Comparison of ENCODE assay signal across 14 cellular contexts in the genomic region with DNA sequence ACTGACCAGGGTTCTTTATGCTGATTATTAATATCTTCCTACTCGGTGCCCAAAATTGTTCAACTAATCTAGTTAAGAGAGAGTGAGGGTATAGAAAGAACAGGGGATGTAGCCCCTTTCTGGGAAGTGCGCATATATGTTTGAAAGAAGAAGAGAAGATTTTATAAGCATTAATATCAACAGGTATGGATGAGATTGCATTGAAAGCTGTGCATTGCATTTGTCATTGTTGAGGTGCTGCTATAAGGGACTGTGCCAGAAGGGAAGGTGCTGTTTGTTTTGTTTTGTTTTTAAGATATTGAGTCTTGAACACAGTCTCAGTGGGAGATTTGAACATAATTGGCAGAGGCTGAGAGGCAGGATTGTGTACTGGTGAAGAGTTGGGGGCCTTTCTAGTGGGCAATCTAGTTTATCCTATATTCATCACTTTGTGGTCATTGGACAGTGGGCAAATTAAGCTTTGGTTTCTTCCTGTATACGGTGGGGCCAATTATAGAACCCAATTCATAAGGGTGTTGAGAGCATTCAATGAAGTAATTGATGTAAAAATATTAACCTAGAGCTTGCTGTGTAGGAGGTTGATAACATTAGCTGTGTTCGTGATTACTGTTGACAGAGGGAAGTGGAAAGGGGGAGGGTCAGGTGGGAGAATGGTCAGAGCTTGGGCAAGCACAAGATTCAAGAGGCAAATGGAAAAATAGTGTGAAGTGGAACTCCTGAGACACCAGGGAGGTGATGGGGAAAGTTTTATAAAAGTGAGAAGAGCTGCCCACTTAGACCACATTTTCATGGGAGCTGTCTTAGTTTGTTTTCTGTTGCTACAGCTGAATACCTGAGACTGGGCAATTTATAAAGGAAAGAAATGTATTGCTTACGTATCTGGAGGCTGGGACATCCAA. TPM values are rescaled to one million over a fixed set of nuclear protein-coding genes. Genes with fewer than 3 reads are reported as not detected.
DNase-seq lines count a peak whose midpoint lies in the region; ATAC-seq, FAIRE-seq and TF ChIP-seq lines count a peak whose summit lies in the region.
"Had no signal": no experiment of that assay in that cellular context is flagged by ENCODE, and none has a peak within 500 bp of the region (broad histone marks: within the 10 kb centered on the region; RNA-seq: fewer than 3 reads in every experiment).

No MANE protein-coding gene starts in this region.

- peaks cover 14% of the 10 kb centered on the region for H3K36me3 Mint-ChIP-seq in activated T-cell treated with anti-CD3 and anti-CD28 coated beads, Interleukin-2, amount 50 U/mL, for 4 hours (ENCODE audit: insufficient read depth)
- peaks cover 16 to 18% of the 10 kb centered on the region in 2 donors for H3K36me3 Mint-ChIP-seq in stimulated activated naive B cell treated with anti-CD40 and anti-IgM and Interleukin-4, amounts not matched to agents 10 μg/mL and 1 μg/mL and 100 μg/mL, for 72 hours
- H3K36me3 Mint-ChIP-seq: type B pancreatic cell had no signal

- POLR2A ChIA-PET in GM12878 (lab: Charles Lee), result interaction anchor here (0.7 to 2.6 kb wide), 15 partner anchors 9 to 221 kb away, joined by 3 to 9 read pairs (median 3); a partner anchor contains a TSS

- peak in 1 of 2 donors; percentile 6 for ATAC-seq in activated T-cell treated with anti-CD3 and anti-CD28 coated beads, Interleukin-2, amount 50 U/mL, for 4 hours
- ATAC-seq in GM12878, result peak; percentile 37
- peak; percentile 58 to 63 for ATAC-seq in stimulated activated naive B cell treated with anti-CD40 and anti-IgM and Interleukin-4, amounts not matched to agents 10 μg/mL and 1 μg/mL and 100 μg/mL, for 72 hours (replicated peaks)
- ATAC-seq: gastroesophageal sphincter had no signal

- peak in 1 of 2 experiments; percentile 44; a peak in 1 of 4 replicates for TF ChIP-seq EP300 in GM12878 (IDR thresholded peaks at IDR 0.05; ENCODE audit: borderline replicate concordance in 1 of 2, control insufficient read depth in 1 of 2, low read depth in 2 of 2, low read length in 2 of 2)

- SMC1A ChIA-PET in GM12878 (lab: Charles Lee; ENCODE audit: uncharacterized antibody, unreplicated experiment), result interaction anchor here (0.6 to 5.5 kb wide), 32 partner anchors 8 to 289 kb away, joined by 3 to 56 read pairs (median 4); a partner anchor contains a TSS

- H3K36me3 ChIP-seq in GM12878 (ENCODE audit: control insufficient read depth in 2 of 2, insufficient read depth in 2 of 2, low read length in 1 of 2), result no peaks in the 10 kb centered on the region
- H3K36me3 ChIP-seq: gastroesophageal sphincter had no signal

- FAIRE-seq in HTR-8/SVneo (lab: Jason Lieb, UNC) (peak; percentile 40), GM12878 (lab: Jason Lieb, UNC) (no peak)

- no peaks in the 10 kb centered on the region for H3K9me3 Mint-ChIP-seq in activated T-cell treated with anti-CD3 and anti-CD28 coated beads, Interleukin-2, amount 50 U/mL, for 4 hours
- H3K9me3 Mint-ChIP-seq in stimulated activated naive B cell treated with anti-CD40 and anti-IgM and Interleukin-4, amounts not matched to agents 10 μg/mL and 1 μg/mL and 100 μg/mL, for 72 hours, result peaks cover 3 to 6% of the 10 kb centered on the region in 2 donors
- H3K9me3 Mint-ChIP-seq: type B pancreatic cell had no signal

- peaks cover 62% of the 10 kb centered on the region for H3K4me1 ChIP-seq in GM12878 (ENCODE audit: control insufficient read depth, insufficient read depth, low read length)

- H3K4me1 Mint-ChIP-seq in activated T-cell treated with anti-CD3 and anti-CD28 coated beads, Interleukin-2, amount 50 U/mL, for 4 hours (ENCODE audit: low read depth), result peaks cover 82% of the 10 kb centered on the region
- H3K4me1 Mint-ChIP-seq in stimulated activated naive B cell treated with anti-CD40 and anti-IgM and Interleukin-4, amounts not matched to agents 10 μg/mL and 1 μg/mL and 100 μg/mL, for 72 hours, result peaks cover 59 to 80% of the 10 kb centered on the region in 2 donors

- peak overlapping the region; percentile 95 for H3K4me2 ChIP-seq in GM12878 (ENCODE audit: control insufficient read depth, insufficient read depth)

- peak overlapping the region; percentile 22 for H3K4me3 Mint-ChIP-seq in activated T-cell treated with anti-CD3 and anti-CD28 coated beads, Interleukin-2, amount 50 U/mL, for 4 hours
- H3K4me3 Mint-ChIP-seq in stimulated activated naive B cell treated with anti-CD40 and anti-IgM and Interleukin-4, amounts not matched to agents 10 μg/mL and 1 μg/mL and 100 μg/mL, for 72 hours, result peak overlapping the region; percentile 67 to 68
- H3K4me3 Mint-ChIP-seq: type B pancreatic cell had no signal

- no peak for DNase-seq in activated T-cell treated with anti-CD3 and anti-CD28 coated beads, Interleukin-2, amount 50 U/mL, for 4 hours
- no peak for DNase-seq in activated T-cell treated with anti-CD3 and anti-CD28 coated beads, Interleukin-2, amount 50 U/mL, for 48 hours
- no peak for DNase-seq in HTR-8/SVneo (ENCODE audit: insufficient read length, low spot score)
- DNase-seq in GM12878 (ENCODE audit: low read depth, low spot score), result no peak
- peak; percentile 26 for DNase-seq in stimulated activated naive B cell treated with anti-CD40 and anti-IgM and Interleukin-4, amounts not matched to agents 10 μg/mL and 1 μg/mL and 100 μg/mL, for 72 hours
- DNase-seq in C1 segment of cervical spinal cord (lab: John Stamatoyannopoulos, UW), result no peak
- no peak for DNase-seq in HuH-7.5 (ENCODE audit: low spot score)
- DNase-seq in DMS79 (lab: John Stamatoyannopoulos, UW), result no peak
- DNase-seq: cortex of kidney, GF-D8, IMR-90, NCI-H524 treated with DMSO at 0.1 percent for 48 hours had no signal

- H3K27ac Mint-ChIP-seq in stimulated activated naive B cell treated with anti-CD40 and anti-IgM and Interleukin-4, amounts not matched to agents 10 μg/mL and 1 μg/mL and 100 μg/mL, for 72 hours, result peak overlapping the region; percentile 95
- H3K27ac Mint-ChIP-seq: type B pancreatic cell had no signal

- H3K4me3 ChIP-seq in GM12878, result peak overlapping the region; percentile 59
- H3K4me3 ChIP-seq: gastroesophageal sphincter had no signal

- no peaks in the 10 kb centered on the region for H3K27me3 Mint-ChIP-seq in activated T-cell treated with anti-CD3 and anti-CD28 coated beads, Interleukin-2, amount 50 U/mL, for 4 hours (ENCODE audit: low read depth)
- no peaks in the 10 kb centered on the region for H3K27me3 Mint-ChIP-seq in stimulated activated naive B cell treated with anti-CD40 and anti-IgM and Interleukin-4, amounts not matched to agents 10 μg/mL and 1 μg/mL and 100 μg/mL, for 72 hours

- H4K20me1 ChIP-seq in GM12878 (ENCODE audit: control insufficient read depth, insufficient read depth), result no peaks in the 10 kb centered on the region

- H3K9ac ChIP-seq in GM12878 (ENCODE audit: control insufficient read depth, insufficient read depth, low read length), result peak overlapping the region; percentile 64

- peak overlapping the region; percentile 34; the same call in 1 of the 2 replicates for H2AFZ ChIP-seq in GM12878 (ENCODE audit: control insufficient read depth, low read depth, low read length)

- H3K27me3 ChIP-seq in GM12878 (replicated peaks in 1 of 2; ENCODE audit: control insufficient read depth in 2 of 2, insufficient read depth in 2 of 2, low read length in 1 of 2), result no peaks in the 10 kb centered on the region
- H3K27me3 ChIP-seq: gastroesophageal sphincter had no signal

- CTCF ChIA-PET in GM12878 (lab: Yijun Ruan, JAX), result interaction anchor here (0.9 to 2.0 kb wide), 14 partner anchors 9 to 288 kb away, joined by 3 to 16 read pairs (median 5); a partner anchor contains a TSS

- peaks cover 79% of the 10 kb centered on the region for H3K79me2 ChIP-seq in GM12878 (ENCODE audit: control insufficient read depth, insufficient read depth, low read length)

- TF ChIP-seq POLR2A in GM12878 (IDR thresholded peaks at IDR 0.05; ENCODE audit: low read depth, low read length), result no peak

- RAD21 ChIA-PET in GM12878 (lab: Charles Lee; ENCODE audit: unreplicated experiment), result interaction anchor here (0.7 to 3.5 kb wide), 24 partner anchors 8 to 288 kb away, joined by 3 to 29 read pairs (median 8); a partner anchor contains a TSS

- no peak for TF ChIP-seq RAD21 in GM12878 (IDR thresholded peaks at IDR 0.05; ENCODE audit: insufficient read depth, low read depth, low read length)

- in situ Hi-C loops in GM12878 (cut with MboI), result no loop called here

- BruUV-seq in GM12878 (replicated peaks; lab: Mats Ljungman, UMichigan), result TSS peak; percentile 85

- intact Hi-C loops in GM12878 (cut with micrococcal nuclease; ENCODE audit: unreplicated experiment), result no loop called here

- H3K9me3 ChIP-seq in GM12878 (replicated peaks; ENCODE audit: control insufficient read depth, insufficient read depth, low read length), result no peaks in the 10 kb centered on the region
- H3K9me3 ChIP-seq: gastroesophageal sphincter had no signal

- 28% methylated on average over 5 of the region's 5 CpGs for WGBS in GM12878 (ENCODE audit: insufficient coverage, insufficient replicate concordance, low lambda C conversion rate, missing lambda C conversion rate)

- no peak for TF ChIP-seq CTCF in GM12878 (IDR thresholded peaks at IDR 0.05 in 2 of 3, conservative IDR thresholded peaks at IDR 0.05 in 1 of 3; ENCODE audit: control insufficient read depth in 2 of 3, extremely low read depth in 1 of 3, insufficient read depth in 1 of 3, low read depth in 3 of 3, low read length in 3 of 3)

- H3K27ac ChIP-seq in GM12878 (ENCODE audit: control insufficient read depth, insufficient read depth), result peak overlapping the region; percentile 61
- H3K27ac ChIP-seq: gastroesophageal sphincter had no signal

TF ChIP-seq in GM12878, 131 proteins besides CTCF, POLR2A, EP300 and RAD21 (continues in another document):
- peak; percentile 35; the same call in 1 of the 2 replicates for TF ChIP-seq TBL1XR1 (IDR thresholded peaks at IDR 0.05; ENCODE audit: low read depth, low read length)

RNA-seq across cellular contexts. Expression of a gene that starts 19.9 kb away (rescaled TPM):
- total RNA-seq in activated T-cell treated with anti-CD3 and anti-CD28 coated beads, Interleukin-2, amount 50 U/mL, for 4 hours, result 10 to 100 TPM; 38.5 to 43.5 (median 38.8) TPM
- 117 and 119 TPM in 2 replicates for total RNA-seq in GM12878 (2013; cell fraction: nucleolus; rRNA removed)
- total RNA-seq in GM12878 (2014; rRNA removed), result 45.2 and 59.2 TPM in 2 replicates
- 56.2 and 57.1 TPM in 2 replicates for total RNA-seq in GM12878 (2014; rRNA removed; fragmentation: Illumina TruSeq; extraction: Trizol)
- total RNA-seq in GM12878 (2021), result 40.2 and 43.0 TPM in 2 replicates
- polyA plus RNA-seq in GM12878 (2011; ENCODE audit: low read depth), result 43.6 TPM
- polyA plus RNA-seq in GM12878 (2011; rRNA removed), result 67.8 and 98.9 TPM in 2 replicates
- 40.4 and 54.6 TPM in 2 replicates for polyA plus RNA-seq in GM12878 (2011; cell fraction: cytosol; rRNA removed)
- polyA plus RNA-seq in GM12878 (2011; cell fraction: nucleus; rRNA removed), result 21.2 and 24.9 TPM in 2 replicates
- 39.6 and 44.8 TPM in 2 replicates for polyA plus RNA-seq in GM12878 (2012)
- 79.7 and 95.7 TPM in 2 replicates for polyA plus RNA-seq in GM12878 (2014; fragmentation: Illumina TruSeq; extraction: Trizol)
- 10 to 100 TPM; 33.2 to 35.0 TPM for polyA plus RNA-seq in GM12878 (2014; fragmentation: Nextera tagmentation; extraction: Ambion mirVana)
- polyA plus RNA-seq in GM12878 (2014; rRNA removed), result 37.4 and 38.3 TPM in 2 replicates
- polyA plus RNA-seq in GM12878 (2016; fragmentation: Nextera tagmentation; extraction: Ambion mirVana), result 10 to 100 TPM; 56.3 to 56.5 TPM
- polyA minus RNA-seq in GM12878 (2011; rRNA and poly(A)+ RNA removed), result 51.4 and 75.5 TPM in 2 replicates
- 14.9 and 17.8 TPM in 2 replicates for polyA minus RNA-seq in GM12878 (2011; cell fraction: cytosol; rRNA and poly(A)+ RNA removed)
- polyA minus RNA-seq in GM12878 (2011; cell fraction: nucleus; rRNA and poly(A)+ RNA removed), result 48.5 and 61.0 TPM in 2 replicates
